ENCODE assay signal across 8 cellular contexts in genomic region chr6:33590531-33591198, GRCh38. TPM values are rescaled to one million over a fixed set of nuclear protein-coding genes. Genes with fewer than 3 reads are reported as not detected.
A peak's percentile ranks its signal among the peaks of the same experiment; 100 is the strongest.
DNase-seq lines count a peak whose midpoint lies in the region; ATAC-seq, FAIRE-seq and TF ChIP-seq lines count a peak whose summit lies in the region.

No MANE protein-coding gene starts in this region.

- H3K18ac ChIP-seq in neuronal stem cell (ENCODE audit: low read length), result peak overlapping the region; percentile 52

- BruUV-seq in Panc1 (replicated peaks; lab: Mats Ljungman, UMichigan), result no TSS peak

- peak overlapping the region; percentile 4 for H2BK120ac ChIP-seq in neuronal stem cell (ENCODE audit: low read depth, low read length)

- H3K9me3 Mint-ChIP-seq in activated naive CD4-positive, alpha-beta T cell treated with anti-CD3 and anti-CD28 coated beads, Interleukin-2, amount 10 ng/mL, durations not matched to agents 7 days and 5 days, result no peaks in the 10 kb centered on the region

- H3K4me1 ChIP-seq in Panc1 (ENCODE audit: control insufficient read depth, insufficient read depth, low read length) (peaks cover 44% of the 10 kb centered on the region), fibroblast of lung (ENCODE audit: control insufficient read depth, extremely low read depth, insufficient read depth, low read length) (peaks cover 17% of the 10 kb centered on the region), neuronal stem cell (ENCODE audit: control insufficient read depth in 2 of 2, insufficient read depth in 1 of 2, low read depth in 1 of 2, low read length in 2 of 2) (peaks cover 4 to 13% of the 10 kb centered on the region in 2 donors)

- ATAC-seq in Panc1 (peak; percentile 51), GM21447 (IDR thresholded peaks at IDR 0.05; ENCODE audit: unreplicated experiment) (no peak)

- H3K4ac ChIP-seq in neuronal stem cell (ENCODE audit: low read length), result no peak overlapping the region

- no peak overlapping the region for H2BK5ac ChIP-seq in neuronal stem cell (ENCODE audit: low read length)

- no peaks in the 10 kb centered on the region for H4K20me1 ChIP-seq in fibroblast of lung (ENCODE audit: control insufficient read depth, extremely low read depth, insufficient read depth, low read length)

- no peak overlapping the region for H2BK12ac ChIP-seq in neuronal stem cell (ENCODE audit: low read length)

- CTCF ChIA-PET in Panc1 (lab: Charles Lee), result interaction anchor here (0.6 to 1.3 kb wide), 7 partner anchors 11 to 154 kb away, joined by 3 to 13 read pairs (median 6); partner anchors contain the start of gene BAK1
- CTCF ChIA-PET in activated naive CD4-positive, alpha-beta T cell treated with anti-CD3 and anti-CD28 coated beads, Interleukin-2, amount 10 ng/mL, durations not matched to agents 7 days and 5 days (lab: Charles Lee), result interaction anchor here (0.7 to 3.0 kb wide), 18 partner anchors 9 to 565 kb away, joined by 3 to 23 read pairs (median 4); partner anchors contain the start of genes BAK1, ITPR3 and UQCC2

- no peak overlapping the region for H3K23ac ChIP-seq in neuronal stem cell (ENCODE audit: low read depth, low read length, poor library complexity)

- H2AK5ac ChIP-seq in neuronal stem cell (ENCODE audit: low read depth, low read length), result peak overlapping the region; percentile 12

- H3K9me3 ChIP-seq in Panc1 (ENCODE audit: control insufficient read depth, insufficient read depth, low read depth, low read length) (no peaks in the 10 kb centered on the region), fibroblast of lung (ENCODE audit: control insufficient read depth, insufficient read depth, low read depth, low read length) (no peaks in the 10 kb centered on the region), neuronal stem cell (replicated peaks in 1 of 2; ENCODE audit: control insufficient read depth in 2 of 2, insufficient read depth in 1 of 2, low read depth in 1 of 2, low read length in 2 of 2) (no peaks in the 10 kb centered on the region), MG63 (no peaks in the 10 kb centered on the region)

- no peak overlapping the region for H3K27ac Mint-ChIP-seq in activated naive CD4-positive, alpha-beta T cell treated with anti-CD3 and anti-CD28 coated beads, Interleukin-2, amount 10 ng/mL, durations not matched to agents 7 days and 5 days

- no peaks in the 10 kb centered on the region for H3K36me3 ChIP-seq in Panc1 (ENCODE audit: control insufficient read depth, insufficient read depth, low read length)
- no peaks in the 10 kb centered on the region for H3K36me3 ChIP-seq in fibroblast of lung (ENCODE audit: control insufficient read depth, insufficient read depth, low read length)
- no peaks in the 10 kb centered on the region for H3K36me3 ChIP-seq in neuronal stem cell (replicated peaks in 1 of 2; ENCODE audit: control insufficient read depth in 2 of 2, insufficient read depth in 2 of 2, low read length in 2 of 2)
- H3K36me3 ChIP-seq in MG63, result no peaks in the 10 kb centered on the region

- no peak overlapping the region for H2BK15ac ChIP-seq in neuronal stem cell (ENCODE audit: low read length)

- H3K27me3 ChIP-seq in Panc1 (ENCODE audit: control insufficient read depth, insufficient read depth, low read length) (no peaks in the 10 kb centered on the region), fibroblast of lung (ENCODE audit: control insufficient read depth, insufficient read depth, low read length) (no peaks in the 10 kb centered on the region), neuronal stem cell (ENCODE audit: control insufficient read depth in 3 of 3, insufficient read depth in 3 of 3, low read depth in 1 of 3, low read length in 3 of 3) (peaks cover 0 to 5% (median 4%) of the 10 kb centered on the region in 3 experiments), MG63 (no peaks in the 10 kb centered on the region)

- H3K36me3 Mint-ChIP-seq in activated naive CD4-positive, alpha-beta T cell treated with anti-CD3 and anti-CD28 coated beads, Interleukin-2, amount 10 ng/mL, durations not matched to agents 7 days and 5 days, result no peaks in the 10 kb centered on the region

- H3K4me2 ChIP-seq in fibroblast of lung (ENCODE audit: extremely low read depth, insufficient read depth, low read length) (no peak overlapping the region), neuronal stem cell (ENCODE audit: insufficient read depth, low read length, poor library complexity, severe bottlenecking) (no peak overlapping the region)

- no peak overlapping the region for H3K14ac ChIP-seq in neuronal stem cell (ENCODE audit: low read length)

- H2AFZ ChIP-seq in fibroblast of lung (ENCODE audit: low read length) (no peak overlapping the region), neuronal stem cell (ENCODE audit: low read length) (peak overlapping the region; percentile 72)

- TF ChIP-seq CTCF in Panc1 (IDR thresholded peaks at IDR 0.05) (no peak), fibroblast of lung (conservative IDR thresholded peaks at IDR 0.05 in 1 of 2, IDR thresholded peaks at IDR 0.05 in 1 of 2; ENCODE audit: low read depth in 1 of 2, low read length in 2 of 2) (no peak)

- H3K9ac ChIP-seq in fibroblast of lung (ENCODE audit: insufficient read depth, low read length), result no peak overlapping the region
- H3K9ac ChIP-seq in neuronal stem cell (ENCODE audit: low read depth, low read length, poor library complexity), result no peak overlapping the region

- H3K4me3 ChIP-seq in Panc1 (ENCODE audit: low read depth in 2 of 2, low read length in 2 of 2) (no peak overlapping the region), fibroblast of lung (replicated peaks in 1 of 4; ENCODE audit: control extremely low read depth in 1 of 4, insufficient read depth in 1 of 4, low read depth in 3 of 4, low read length in 4 of 4) (no peak overlapping the region), neuronal stem cell (ENCODE audit: low read length in 2 of 2) (peak overlapping the region in 1 of 2 donors; percentile 16), MG63 (no peak overlapping the region)

- intact Hi-C loops in Panc1 (cut with micrococcal nuclease; ENCODE audit: unreplicated experiment), result no loop called here

- no CpG with 5 or more reads among the region's 15 CpGs for WGBS in neuronal stem cell (ENCODE audit: extremely low coverage in 2 of 2, insufficient read length in 2 of 2, insufficient replicate concordance in 1 of 2), 2 donors

- DNase-seq in Caki2 (ENCODE audit: low read depth) (peak; percentile 92), Panc1 (ENCODE audit: low read depth, low spot score) (no peak), fibroblast of lung (ENCODE audit: low read depth in 2 of 2) (no peak), neuronal stem cell (ENCODE audit: low spot score) (no peak), MG63 (no peak), frontal cortex (ENCODE audit: low spot score in 2 of 2) (no peak)
- no peak for DNase-seq in activated naive CD4-positive, alpha-beta T cell treated with anti-CD3 and anti-CD28 coated beads, Interleukin-2, amount 10 ng/mL, durations not matched to agents 7 days and 5 days

- H3K27me3 Mint-ChIP-seq in activated naive CD4-positive, alpha-beta T cell treated with anti-CD3 and anti-CD28 coated beads, Interleukin-2, amount 10 ng/mL, durations not matched to agents 7 days and 5 days, result peaks cover 17% of the 10 kb centered on the region

- H3K79me1 ChIP-seq in neuronal stem cell (ENCODE audit: low read depth, low read length), result no peaks in the 10 kb centered on the region

- POLR2A ChIA-PET in Panc1 (lab: Charles Lee), result interaction anchor here (0.6 kb wide), 1 partner anchor 81 kb away, joined by 7 read pairs; no protein-coding TSS in a partner anchor

- H4K8ac ChIP-seq in neuronal stem cell (ENCODE audit: low read depth, low read length), result no peak overlapping the region

- in situ Hi-C loops in Caki2 (cut with HindIII; ENCODE audit: low pct_unique_long_range_greater_than_20kb, low sequenced_read_pairs) (no loop called here), Panc1 (cut with HindIII; ENCODE audit: low pct_unique_long_range_greater_than_20kb, low sequenced_read_pairs) (no loop called here)

- H3K4me1 Mint-ChIP-seq in activated naive CD4-positive, alpha-beta T cell treated with anti-CD3 and anti-CD28 coated beads, Interleukin-2, amount 10 ng/mL, durations not matched to agents 7 days and 5 days, result peaks cover 34% of the 10 kb centered on the region

- H3K27ac ChIP-seq in Panc1 (ENCODE audit: low read length) (peak overlapping the region; percentile 81), fibroblast of lung (ENCODE audit: insufficient read depth, low read length) (peak overlapping the region; percentile 90), neuronal stem cell (replicated peaks; ENCODE audit: low read length) (no peak overlapping the region)

- H4K91ac ChIP-seq in neuronal stem cell (ENCODE audit: low read depth, low read length, poor library complexity), result no peak overlapping the region

- no peaks in the 10 kb centered on the region for H3K79me2 ChIP-seq in fibroblast of lung (ENCODE audit: control insufficient read depth, insufficient read depth, low read length)

- no peak for FAIRE-seq in frontal cortex (lab: Jason Lieb, UNC)

- no peak overlapping the region for H3K4me3 Mint-ChIP-seq in activated naive CD4-positive, alpha-beta T cell treated with anti-CD3 and anti-CD28 coated beads, Interleukin-2, amount 10 ng/mL, durations not matched to agents 7 days and 5 days

RNA-seq across cellular contexts. Expression of gene BAK1, which starts 10.6 kb away (rescaled TPM):
- 101 and 103 TPM in 2 replicates for total RNA-seq in Caki2 (2014; rRNA removed; shearing (Covaris generic); ENCODE audit: low replicate concordance)
- total RNA-seq in Panc1 (2021; ENCODE audit: unreplicated experiment) (31.5 TPM), fibroblast of lung (10.3 and 13.0 TPM in 2 replicates), frontal cortex (2.9 TPM)
- 36.3 TPM for polyA plus RNA-seq in Panc1 (2012; ENCODE audit: insufficient read length)
- 12.9 and 14.1 TPM in 2 replicates for polyA plus RNA-seq in fibroblast of lung
- 14.5 and 22.2 TPM in 2 replicates for polyA plus RNA-seq in fibroblast of lung (2012)
- 26.7 and 43.6 TPM in 2 replicates for polyA minus RNA-seq in fibroblast of lung (ENCODE audit: low replicate concordance)
- polyA plus RNA-seq in neuronal stem cell (2013, experiment 1 of 2), result 14.5 TPM
- polyA plus RNA-seq in neuronal stem cell (2013, experiment 2 of 2), result 14.1 TPM
- 11.7 and 21.8 TPM in 2 replicates for total RNA-seq in MG63 (2014; rRNA removed; shearing (Covaris generic); ENCODE audit: low replicate concordance)

RNA-seq across cellular contexts. Expression of gene ITPR3, which starts 30.5 kb away (rescaled TPM):
- total RNA-seq in Caki2 (2014; rRNA removed; shearing (Covaris generic); ENCODE audit: low replicate concordance), result 59.3 and 60.1 TPM in 2 replicates
- 65.8 TPM for total RNA-seq in Panc1 (2021; ENCODE audit: unreplicated experiment)
- polyA plus RNA-seq in Panc1 (2012; ENCODE audit: insufficient read length), result 58.9 TPM
- total RNA-seq in fibroblast of lung, result 19.3 and 43.4 TPM in 2 replicates
- 9.6 and 36.8 TPM in 2 replicates for polyA plus RNA-seq in fibroblast of lung
- 10.7 and 32.5 TPM in 2 replicates for polyA plus RNA-seq in fibroblast of lung (2012)
- polyA minus RNA-seq in fibroblast of lung (ENCODE audit: low replicate concordance), result 54.5 and 173 TPM in 2 replicates
- 1.4 TPM for polyA plus RNA-seq in neuronal stem cell (2013, experiment 1 of 2)
- 1.4 TPM for polyA plus RNA-seq in neuronal stem cell (2013, experiment 2 of 2)
- total RNA-seq in MG63 (2014; rRNA removed; shearing (Covaris generic); ENCODE audit: low replicate concordance), result 7.1 and 14.5 TPM in 2 replicates
- total RNA-seq in frontal cortex, result 1.2 TPM
